In genomic region chrX:110558406-110558805, GRCh38 we compare ENCODE assay signal across 10 cellular contexts.
"Had no signal": no experiment of that assay in that cellular context is flagged by ENCODE, and none has a peak within 500 bp of the region (broad histone marks: within the 10 kb centered on the region; RNA-seq: fewer than 3 reads in every experiment).

No MANE protein-coding gene starts in this region.

- ATAC-seq: GM23338, HepG2 had no signal

- H3K27ac Mint-ChIP-seq: GM23338, H9, IgD-negative memory B cell had no signal

- H3K27ac ChIP-seq: HL-60, KMS-11 had no signal

- H3K36me3 Mint-ChIP-seq: IgD-negative memory B cell had no signal

- H3K4me3 ChIP-seq: GM23338 had no signal

- DNase-seq: H9, HCEC 1CT, KBM-7 had no signal

- H3K9ac ChIP-seq: KMS-11 had no signal

- H3K4me3 Mint-ChIP-seq: GM23338, H9, IgD-negative memory B cell had no signal

- FAIRE-seq: H1, H54, HepG2 had no signal

- H3K4me1 Mint-ChIP-seq: GM23338, H9, IgD-negative memory B cell had no signal
